ENCODE assay signal across 16 cellular contexts in the genomic region with DNA sequence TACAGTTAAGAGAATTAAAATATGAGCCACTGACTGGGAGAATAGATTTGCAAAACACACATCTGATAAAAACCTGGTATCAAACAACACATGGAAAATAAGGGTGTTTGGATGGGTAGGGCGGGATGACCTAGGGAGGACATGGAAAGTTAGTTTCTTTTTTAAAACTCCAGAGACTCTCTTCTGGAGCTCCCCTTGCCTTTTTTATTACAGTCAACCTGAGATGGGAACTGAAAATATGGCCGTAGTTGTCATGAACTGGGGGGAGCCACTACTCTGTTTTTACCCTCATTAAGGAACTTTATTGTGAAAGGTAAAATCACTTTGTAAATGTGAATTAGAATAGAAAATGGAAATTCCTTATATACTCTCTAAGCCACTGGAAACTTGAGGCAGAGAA.
DNase-seq lines count a peak whose midpoint lies in the region; ATAC-seq and TF ChIP-seq lines count a peak whose summit lies in the region.
"Had no signal": no experiment of that assay in that cellular context is flagged by ENCODE, and none has a peak within 500 bp of the region (broad histone marks: within the 10 kb centered on the region; RNA-seq: fewer than 3 reads in every experiment).

No MANE protein-coding gene starts in this region.

- no peak for DNase-seq in activated CD4-positive, alpha-beta T cell treated with anti-CD3 and anti-CD28 coated beads for 36 hours
- no peak for DNase-seq in activated CD4-positive, alpha-beta T cell treated with anti-CD3 and anti-CD28 coated beads, Interleukin-2, amount 10 ng/mL, durations not matched to agents 24 days and 14 days
- DNase-seq in psoas muscle (no peak), glomerular visceral epithelial cell (ENCODE audit: extremely low spot score) (no peak), NCI-H1105 (lab: John Stamatoyannopoulos, UW) (no peak), SKM-1 treated with dmso at 0.1 percent for 144 hours (lab: John Stamatoyannopoulos, UW; ENCODE audit: unreplicated experiment) (no peak)
- DNase-seq: 8988T; activated CD4-positive, alpha-beta T cell treated with anti-CD3 and anti-CD28 coated beads for 4 hours; caudate nucleus; H9; mesendoderm; NCI-H1694 treated with DMSO at 0.1 percent for 48 hours; SK-N-SH had no signal

- no peak overlapping the region for H3K4me3 Mint-ChIP-seq in activated CD4-positive, alpha-beta T cell treated with anti-CD3 and anti-CD28 coated beads for 36 hours
- no peak overlapping the region for H3K4me3 Mint-ChIP-seq in activated CD4-positive, alpha-beta T cell treated with anti-CD3 and anti-CD28 coated beads, Interleukin-2, amount 10 ng/mL, durations not matched to agents 24 days and 14 days
- H3K4me3 Mint-ChIP-seq: H9 had no signal

- no peak overlapping the region for H3K4me3 ChIP-seq in psoas muscle
- H3K4me3 ChIP-seq: esophagus muscularis mucosa had no signal

- peaks cover 12% of the 10 kb centered on the region for H3K4me1 Mint-ChIP-seq in activated CD4-positive, alpha-beta T cell treated with anti-CD3 and anti-CD28 coated beads for 36 hours
- peaks cover 2% of the 10 kb centered on the region for H3K4me1 Mint-ChIP-seq in activated CD4-positive, alpha-beta T cell treated with anti-CD3 and anti-CD28 coated beads, Interleukin-2, amount 10 ng/mL, durations not matched to agents 24 days and 14 days

- no peaks in the 10 kb centered on the region for H3K4me1 ChIP-seq in psoas muscle

- ATAC-seq in activated CD4-positive, alpha-beta T cell treated with anti-CD3 and anti-CD28 coated beads for 36 hours = no peak
- peak; percentile 38 for ATAC-seq in GM21825 (IDR thresholded peaks at IDR 0.05; ENCODE audit: unreplicated experiment)
- peak; percentile 55 for ATAC-seq in HG03432 (IDR thresholded peaks at IDR 0.05; ENCODE audit: unreplicated experiment)
- ATAC-seq in psoas muscle = no peak

- 65 to 91% (median 82%) methylated on average over 2 of the region's 2 CpGs for WGBS in psoas muscle, 3 donors

- peaks cover 0 to 13% of the 10 kb centered on the region in 2 donors for H3K36me3 ChIP-seq in psoas muscle (ENCODE audit: insufficient read depth in 1 of 2, low read depth in 1 of 2)

- peak overlapping the region; percentile 16 for H3K27ac ChIP-seq in psoas muscle
- H3K27ac ChIP-seq: esophagus muscularis mucosa had no signal

- H3K27ac Mint-ChIP-seq in activated CD4-positive, alpha-beta T cell treated with anti-CD3 and anti-CD28 coated beads for 36 hours = peak overlapping the region; percentile 44
- no peak overlapping the region for H3K27ac Mint-ChIP-seq in activated CD4-positive, alpha-beta T cell treated with anti-CD3 and anti-CD28 coated beads, Interleukin-2, amount 10 ng/mL, durations not matched to agents 24 days and 14 days

- no peaks in the 10 kb centered on the region for H3K27me3 Mint-ChIP-seq in activated CD4-positive, alpha-beta T cell treated with anti-CD3 and anti-CD28 coated beads for 36 hours
- no peaks in the 10 kb centered on the region for H3K27me3 Mint-ChIP-seq in activated CD4-positive, alpha-beta T cell treated with anti-CD3 and anti-CD28 coated beads, Interleukin-2, amount 10 ng/mL, durations not matched to agents 24 days and 14 days

- POLR2A ChIA-PET in activated CD4-positive, alpha-beta T cell treated with anti-CD3 and anti-CD28 coated beads for 36 hours (lab: Charles Lee) = no interaction called here

- peaks cover 5% of the 10 kb centered on the region for H3K9me3 Mint-ChIP-seq in activated CD4-positive, alpha-beta T cell treated with anti-CD3 and anti-CD28 coated beads for 36 hours (ENCODE audit: low read depth)
- peaks cover 13% of the 10 kb centered on the region for H3K9me3 Mint-ChIP-seq in activated CD4-positive, alpha-beta T cell treated with anti-CD3 and anti-CD28 coated beads, Interleukin-2, amount 10 ng/mL, durations not matched to agents 24 days and 14 days

- intact Hi-C loops in activated CD4-positive, alpha-beta T cell treated with anti-CD3 and anti-CD28 coated beads for 36 hours (cut with DNase I, micrococcal nuclease) = no loop called here
- intact Hi-C loops in activated CD4-positive, alpha-beta T cell treated with anti-CD3 and anti-CD28 coated beads, Interleukin-2, amount 10 ng/mL, durations not matched to agents 24 days and 14 days (cut with micrococcal nuclease) = no loop called here
- intact Hi-C loops in psoas muscle (cut with DNase I) = no loop called here

- no peak for TF ChIP-seq CTCF in psoas muscle (IDR thresholded peaks at IDR 0.05)

- H3K9me3 ChIP-seq in psoas muscle = no peaks in the 10 kb centered on the region
- H3K9me3 ChIP-seq: esophagus muscularis mucosa had no signal

- H3K36me3 Mint-ChIP-seq in activated CD4-positive, alpha-beta T cell treated with anti-CD3 and anti-CD28 coated beads for 36 hours (ENCODE audit: low read depth) = peaks cover 27% of the 10 kb centered on the region
- H3K36me3 Mint-ChIP-seq in activated CD4-positive, alpha-beta T cell treated with anti-CD3 and anti-CD28 coated beads, Interleukin-2, amount 10 ng/mL, durations not matched to agents 24 days and 14 days (ENCODE audit: low read depth) = peaks cover 25% of the 10 kb centered on the region

- CTCF ChIA-PET in activated CD4-positive, alpha-beta T cell treated with anti-CD3 and anti-CD28 coated beads for 36 hours (lab: Charles Lee) = interaction anchor here (0.8 kb wide), 2 partner anchors 11 to 283 kb away, joined by 3 read pairs; no protein-coding TSS in a partner anchor

- H3K27me3 ChIP-seq in psoas muscle (ENCODE audit: insufficient read depth in 3 of 3, low read length in 2 of 3) = no peaks in the 10 kb centered on the region
- H3K27me3 ChIP-seq: esophagus muscularis mucosa had no signal

Comparison
In these comparisons a context has a peak if more than half of its experiments do, and no peak if none do; other contexts are left out.
1. ATAC-seq: peak in GM21825 (single experiment) and HG03432 (single experiment); none in activated CD4-positive, alpha-beta T cell treated with anti-CD3 and anti-CD28 coated beads for 36 hours (single experiment) and psoas muscle (0 of 4).